31 cellular contexts compared by ENCODE assay signal in genomic region chr16:52257534-52257933, GRCh38.
"Had no signal": no experiment of that assay in that cellular context is flagged by ENCODE, and none has a peak within 500 bp of the region (broad histone marks: within the 10 kb centered on the region; RNA-seq: fewer than 3 reads in every experiment).

No MANE protein-coding gene starts in this region.

- H3K79me2 ChIP-seq: parathyroid adenoma had no signal

- H3K4me1 Mint-ChIP-seq: natural killer cell; stimulated activated memory B cell treated with anti-CD40 and anti-IgM and Interleukin-4, amounts not matched to agents 10 μg/mL and 1 μg/mL and 100 μg/mL, for 72 hours; stimulated activated naive CD8-positive, alpha-beta T cell treated with anti-CD3 and anti-CD28 coated beads, Interleukin-15, amount 100 ng/mL, for 72 hours had no signal

- H3K27ac ChIP-seq: neural progenitor cell, ovary, parathyroid adenoma, psoas muscle, skin epidermis, spleen, suprapubic skin, testis, tibial artery, transverse colon, upper lobe of right lung, uterus had no signal

- DNase-seq: natural killer cell; occipital lobe; ovary; posterior cingulate gyrus; psoas muscle; right cardiac atrium; spleen; stimulated activated CD4-positive, alpha-beta T cell treated with anti-CD3 and anti-CD28 coated beads, Interleukin-12 subunit alpha, Interleukin-12 subunit beta, amount 100 ng/mL, for 4 hours; stimulated activated CD4-positive, alpha-beta T cell treated with anti-CD3 and anti-CD28 coated beads, Interleukin-1b, Interleukin-23, amount 100 ng/mL, for 48 hours; stimulated activated CD4-positive, alpha-beta T cell treated with anti-CD3 and anti-CD28 coated beads, Interleukin-4, amount 100 ng/mL, for 1 hour; stimulated activated CD4-positive, alpha-beta T cell treated with anti-CD3 and anti-CD28 coated beads, Interleukin-4, amount 100 ng/mL, for 4 hours; stimulated activated CD8-positive, alpha-beta memory T cell treated with anti-CD3 and anti-CD28 coated beads, Interleukin-4, amount 100 ng/mL, for 48 hours; stimulated activated naive CD4-positive, alpha-beta T cell; stimulated activated naive CD8-positive, alpha-beta T cell treated with anti-CD3 and anti-CD28 coated beads, Interleukin-15, amount 100 ng/mL, for 72 hours; stimulated activated naive CD8-positive, alpha-beta T cell treated with anti-CD3 and anti-CD28 coated beads, Interleukin-15, Interleukin-2, amounts not matched to agents 100 U/mL and 50 U/mL, for 24 hours; substantia nigra; testis; tibial artery; transverse colon; upper lobe of right lung; uterus had no signal

- H3K4me2 ChIP-seq: neural progenitor cell, smooth muscle cell had no signal

- ATAC-seq: natural killer cell; psoas muscle; right cardiac atrium; sciatic nerve; stimulated activated memory B cell treated with anti-CD40 and anti-IgM and Interleukin-4, amounts not matched to agents 10 μg/mL and 1 μg/mL and 100 μg/mL, for 72 hours; stimulated activated naive CD8-positive, alpha-beta T cell treated with anti-CD3 and anti-CD28 coated beads, Interleukin-15, amount 100 ng/mL, for 72 hours; stimulated activated naive CD8-positive, alpha-beta T cell treated with anti-CD3 and anti-CD28 coated beads, Interleukin-15, Interleukin-2, amounts not matched to agents 100 U/mL and 50 U/mL, for 24 hours; upper lobe of right lung had no signal

- H3K9me3 ChIP-seq: ovary, psoas muscle, spleen, suprapubic skin, testis, tibial artery, transverse colon, upper lobe of right lung, uterus had no signal

- H3K4me3 Mint-ChIP-seq: natural killer cell; nephron; neural progenitor cell; stimulated activated memory B cell treated with anti-CD40 and anti-IgM and Interleukin-4, amounts not matched to agents 10 μg/mL and 1 μg/mL and 100 μg/mL, for 72 hours; stimulated activated naive CD8-positive, alpha-beta T cell treated with anti-CD3 and anti-CD28 coated beads, Interleukin-15, amount 100 ng/mL, for 72 hours; type B pancreatic cell had no signal

- H3K36me3 ChIP-seq: neural progenitor cell, ovary, spleen, suprapubic skin, tibial artery, transverse colon, upper lobe of right lung, uterus had no signal

- H3K27me3 Mint-ChIP-seq: progenitor cell of endocrine pancreas; stimulated activated memory B cell treated with anti-CD40 and anti-IgM and Interleukin-4, amounts not matched to agents 10 μg/mL and 1 μg/mL and 100 μg/mL, for 72 hours; stimulated activated naive CD8-positive, alpha-beta T cell treated with anti-CD3 and anti-CD28 coated beads, Interleukin-15, amount 100 ng/mL, for 72 hours had no signal

- H3K27me3 ChIP-seq: neural progenitor cell, ovary, spleen, suprapubic skin, testis, tibial artery, transverse colon, upper lobe of right lung, uterus had no signal

- H3K36me3 Mint-ChIP-seq: natural killer cell; neural progenitor cell; stimulated activated memory B cell treated with anti-CD40 and anti-IgM and Interleukin-4, amounts not matched to agents 10 μg/mL and 1 μg/mL and 100 μg/mL, for 72 hours; type B pancreatic cell had no signal

- H3K9me3 Mint-ChIP-seq: nephron; neural progenitor cell; stimulated activated memory B cell treated with anti-CD40 and anti-IgM and Interleukin-4, amounts not matched to agents 10 μg/mL and 1 μg/mL and 100 μg/mL, for 72 hours; stimulated activated naive CD8-positive, alpha-beta T cell treated with anti-CD3 and anti-CD28 coated beads, Interleukin-15, amount 100 ng/mL, for 72 hours; type B pancreatic cell had no signal

- H3K4me1 ChIP-seq: parathyroid adenoma, psoas muscle, spleen, suprapubic skin, testis, tibial artery, transverse colon, upper lobe of right lung, uterus had no signal

- H3K27ac Mint-ChIP-seq: natural killer cell; neural progenitor cell; stimulated activated memory B cell treated with anti-CD40 and anti-IgM and Interleukin-4, amounts not matched to agents 10 μg/mL and 1 μg/mL and 100 μg/mL, for 72 hours; stimulated activated naive CD8-positive, alpha-beta T cell treated with anti-CD3 and anti-CD28 coated beads, Interleukin-15, amount 100 ng/mL, for 72 hours had no signal

- H3K9ac ChIP-seq: neural progenitor cell, parathyroid adenoma had no signal

- H2AFZ ChIP-seq: neural progenitor cell, parathyroid adenoma had no signal

- H3K4me3 ChIP-seq: neural progenitor cell, ovary, psoas muscle, skin epidermis, smooth muscle cell, spleen, suprapubic skin, testis, tibial artery, transverse colon, upper lobe of right lung, uterus had no signal
